ENCODE assay signal across 11 cellular contexts in the genomic region with DNA sequence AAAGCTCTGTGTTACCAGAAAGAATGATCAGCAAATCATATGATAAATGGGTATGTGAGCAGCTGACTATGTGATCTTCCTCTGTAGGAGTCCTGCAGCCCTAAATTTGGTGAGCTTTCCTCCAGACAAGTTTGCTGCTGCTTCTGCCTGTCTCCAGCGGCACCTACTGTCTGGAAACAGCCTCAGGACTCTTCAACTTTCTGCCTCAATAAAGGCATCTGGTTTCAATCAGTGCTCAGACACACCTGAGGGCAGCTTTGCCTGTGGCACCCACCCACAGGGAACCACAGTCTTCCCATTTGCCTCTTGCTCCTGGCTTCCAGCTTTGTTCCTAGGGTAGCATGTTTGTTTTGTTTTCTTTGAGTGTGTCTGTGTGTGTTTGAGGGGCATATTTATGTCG.
DNase-seq lines count a peak whose midpoint lies in the region; ATAC-seq and TF ChIP-seq lines count a peak whose summit lies in the region.
"Had no signal": no experiment of that assay in that cellular context is flagged by ENCODE, and none has a peak within 500 bp of the region (broad histone marks: within the 10 kb centered on the region; RNA-seq: fewer than 3 reads in every experiment).

No MANE protein-coding gene starts in this region.

- H3K27me3 ChIP-seq in Loucy (ENCODE audit: insufficient read depth, low read length, poor library complexity, severe bottlenecking) (no peaks in the 10 kb centered on the region), osteoblast (ENCODE audit: insufficient read depth, low read length) (no peaks in the 10 kb centered on the region)

- peaks cover 0 to 4% (median 2%) of the 10 kb centered on the region in 3 donors for H3K27me3 Mint-ChIP-seq in CD14-positive monocyte (ENCODE audit: low read depth in 3 of 3)
- H3K27me3 Mint-ChIP-seq: activated T-cell treated with anti-CD3 and anti-CD28 coated beads, Interleukin-2, amount 50 U/mL, for 24 hours had no signal

- no peak for ATAC-seq in HG03025 (IDR thresholded peaks at IDR 0.05; ENCODE audit: low FRiP score, unreplicated experiment)

- H3K4me3 Mint-ChIP-seq in CD14-positive monocyte, result no peak overlapping the region
- H3K4me3 Mint-ChIP-seq: activated T-cell treated with anti-CD3 and anti-CD28 coated beads, Interleukin-2, amount 50 U/mL, for 24 hours had no signal

- TF ChIP-seq CTCF in GM10266 (IDR thresholded peaks at IDR 0.05; ENCODE audit: control insufficient read depth, insufficient read depth, low read depth, missing control alignments) (peak; percentile 15), Loucy (conservative IDR thresholded peaks at IDR 0.05; ENCODE audit: low read length) (0 out of 2 replicates have a peak, but pooled peaks have one; percentile 12), osteoblast (IDR thresholded peaks at IDR 0.05; ENCODE audit: extremely low read depth, low read depth, low read length) (no peak), CD14-positive monocyte (IDR thresholded peaks at IDR 0.05) (no peak)

- H3K36me3 ChIP-seq in Loucy (ENCODE audit: insufficient read depth, low read length), result no peaks in the 10 kb centered on the region
- H3K36me3 ChIP-seq in osteoblast (ENCODE audit: insufficient read depth, low read length), result no peaks in the 10 kb centered on the region

- H3K27ac Mint-ChIP-seq in CD14-positive monocyte, result no peak overlapping the region
- H3K27ac Mint-ChIP-seq: activated T-cell treated with anti-CD3 and anti-CD28 coated beads, Interleukin-2, amount 50 U/mL, for 24 hours had no signal

- intact Hi-C loops in CD14-positive monocyte (cut with micrococcal nuclease), result no loop called here

- H3K79me2 ChIP-seq in Loucy (ENCODE audit: insufficient read depth, low read length), result no peaks in the 10 kb centered on the region
- H3K79me2 ChIP-seq in osteoblast (ENCODE audit: insufficient read depth, low read length), result no peaks in the 10 kb centered on the region

- no peaks in the 10 kb centered on the region for H3K9me3 ChIP-seq in Loucy (ENCODE audit: insufficient read depth, low read depth, low read length)
- no peaks in the 10 kb centered on the region for H3K9me3 ChIP-seq in osteoblast (ENCODE audit: low read depth, low read length)

- no peaks in the 10 kb centered on the region for H4K20me1 ChIP-seq in Loucy (ENCODE audit: insufficient read depth, low read length, poor library complexity, severe bottlenecking)
- no peaks in the 10 kb centered on the region for H4K20me1 ChIP-seq in osteoblast (ENCODE audit: insufficient read depth, low read length)

- H3K4me1 Mint-ChIP-seq in CD14-positive monocyte, result no peaks in the 10 kb centered on the region

- H3K4me1 ChIP-seq in Loucy (ENCODE audit: insufficient read depth, low read length, poor library complexity, severe bottlenecking) (no peaks in the 10 kb centered on the region), osteoblast (ENCODE audit: insufficient read depth, low read length) (no peaks in the 10 kb centered on the region)

- no peaks in the 10 kb centered on the region for H3K9me3 Mint-ChIP-seq in CD14-positive monocyte
- H3K9me3 Mint-ChIP-seq: activated T-cell treated with anti-CD3 and anti-CD28 coated beads, Interleukin-2, amount 50 U/mL, for 24 hours had no signal

- no peak overlapping the region for H3K4me2 ChIP-seq in Loucy (ENCODE audit: low read depth, low read length, poor library complexity, severe bottlenecking)
- H3K4me2 ChIP-seq in osteoblast (ENCODE audit: insufficient read depth, low read length), result no peak overlapping the region

- no peaks in the 10 kb centered on the region for H3F3A ChIP-seq in Loucy (ENCODE audit: low read depth)

- H3K27ac ChIP-seq in osteoblast (ENCODE audit: low read depth, low read length), result no peak overlapping the region

- H3K9ac ChIP-seq in Loucy (ENCODE audit: low read depth, low read length, poor library complexity, severe bottlenecking), result no peak overlapping the region

- DNase-seq in GM10266 (ENCODE audit: extremely low spot score) (no peak), astrocyte of the hippocampus (ENCODE audit: low read depth, low spot score) (peak; percentile 5), left kidney (ENCODE audit: low read depth, low spot score) (peak; percentile 35), osteoblast (ENCODE audit: insufficient read length, low spot score, missing footprints) (no peak), CD14-positive monocyte (ENCODE audit: low spot score) (no peak), GOT3 (lab: John Stamatoyannopoulos, UW) (no peak)
- DNase-seq: activated T-cell treated with anti-CD3 and anti-CD28 coated beads, Interleukin-2, amount 50 U/mL, for 24 hours; DMS79 treated with DMSO at 0.1 percent for 48 hours; effector CD8-positive, alpha-beta T cell had no signal

- H2AFZ ChIP-seq in Loucy (ENCODE audit: low read length) (no peak overlapping the region), osteoblast (ENCODE audit: low read length) (no peak overlapping the region)

- H3K36me3 Mint-ChIP-seq in CD14-positive monocyte, result no peaks in the 10 kb centered on the region

- H3K9me2 ChIP-seq in Loucy (replicated peaks; ENCODE audit: low read depth, low read length), result no peaks in the 10 kb centered on the region

- H3K4me3 ChIP-seq in Loucy (ENCODE audit: low read length, poor library complexity, severe bottlenecking), result no peak overlapping the region
- H3K4me3 ChIP-seq in osteoblast (ENCODE audit: insufficient read depth, low read length), result no peak overlapping the region

Comparison
In these comparisons a context has a peak if more than half of its experiments do, and no peak if none do; other contexts are left out.
1. DNase-seq: peak in astrocyte of the hippocampus (single experiment) and left kidney (single experiment); none in GM10266 (single experiment), osteoblast (single experiment), CD14-positive monocyte (single experiment) and GOT3 (single experiment).
2. CTCF ChIP-seq: peak in GM10266 (single experiment) and Loucy (single experiment); none in osteoblast (single experiment) and CD14-positive monocyte (single experiment).